Comparison of ENCODE assay signal across 11 cellular contexts in the genomic region with DNA sequence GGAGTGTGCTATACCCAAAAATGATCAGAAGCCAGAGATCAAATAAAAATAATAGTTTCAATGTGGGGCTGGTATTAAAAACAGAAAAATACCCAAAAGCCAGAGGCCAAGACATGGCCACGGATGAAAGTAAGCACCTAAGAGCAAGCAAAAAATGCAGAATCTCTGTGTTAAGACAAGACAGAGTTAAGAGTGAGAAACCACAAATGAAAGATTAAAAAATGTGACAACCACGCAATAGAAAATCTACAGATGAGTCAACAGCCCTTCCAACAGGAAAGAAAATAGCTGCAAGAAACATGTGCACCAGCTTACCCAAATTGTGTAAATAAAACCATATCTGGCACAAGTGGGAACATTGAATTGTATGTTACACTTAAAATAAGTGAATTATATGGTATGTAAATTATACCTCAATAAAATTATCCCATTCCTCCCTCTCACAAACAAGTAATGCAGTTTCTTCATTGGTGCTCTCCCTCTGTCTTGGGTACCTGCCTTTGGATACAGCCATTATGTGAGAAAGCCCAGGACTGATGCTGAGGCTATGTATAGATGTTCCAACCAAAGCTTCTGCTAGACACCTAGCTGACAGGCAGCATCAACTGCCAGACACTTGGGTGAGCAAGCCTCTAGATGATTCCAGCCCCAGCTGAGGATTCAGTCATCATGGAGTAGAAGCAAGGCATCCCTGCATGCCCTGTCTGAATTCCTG. TPM values are rescaled to one million over a fixed set of nuclear protein-coding genes. Genes with fewer than 3 reads are reported as not detected.
DNase-seq lines count a peak whose midpoint lies in the region; ATAC-seq and TF ChIP-seq lines count a peak whose summit lies in the region.
"Had no signal": no experiment of that assay in that cellular context is flagged by ENCODE, and none has a peak within 500 bp of the region (broad histone marks: within the 10 kb centered on the region; RNA-seq: fewer than 3 reads in every experiment).

No MANE protein-coding gene starts in this region.

- no peak overlapping the region for H4K8ac ChIP-seq in mesenchymal stem cell (ENCODE audit: low read length)

- no peaks in the 10 kb centered on the region for H3K9me3 ChIP-seq in mesenchymal stem cell (ENCODE audit: control insufficient read depth, low read length)

- POLR2A ChIA-PET in activated CD8-positive, alpha-beta T cell treated with anti-CD3 and anti-CD28 coated beads for 36 hours (lab: Charles Lee) = no interaction called here

- H3K36me3 Mint-ChIP-seq in activated CD8-positive, alpha-beta T cell treated with anti-CD3 and anti-CD28 coated beads for 36 hours (ENCODE audit: low read depth) = no peaks in the 10 kb centered on the region
- H3K36me3 Mint-ChIP-seq: activated naive CD4-positive, alpha-beta T cell treated with anti-CD3 and anti-CD28 coated beads, Interleukin-2, amount 50 U/mL, for 24 hours had no signal

- no peak overlapping the region for H3K4me2 ChIP-seq in mesenchymal stem cell (ENCODE audit: low read length, poor library complexity, severe bottlenecking)
- H3K4me2 ChIP-seq: PC-9 had no signal

- WGBS in mesenchymal stem cell = 59% methylated on average over 2 of the region's 2 CpGs

- H2BK5ac ChIP-seq in mesenchymal stem cell (ENCODE audit: low read depth, low read length, poor library complexity, severe bottlenecking) = no peak overlapping the region

- H2BK15ac ChIP-seq in mesenchymal stem cell (ENCODE audit: low read depth, poor library complexity, severe bottlenecking) = no peak overlapping the region

- H3K14ac ChIP-seq in mesenchymal stem cell (ENCODE audit: low read length in 2 of 2) = no peak overlapping the region

- no peak overlapping the region for H3K4me3 ChIP-seq in mesenchymal stem cell (ENCODE audit: insufficient read depth in 1 of 2, low read depth in 1 of 2, low read length in 2 of 2)
- H3K4me3 ChIP-seq: PC-9 had no signal

- H2AK5ac ChIP-seq in mesenchymal stem cell (ENCODE audit: low read length, severe bottlenecking) = no peak overlapping the region

- no peak overlapping the region for H3K4me3 Mint-ChIP-seq in activated CD8-positive, alpha-beta T cell treated with anti-CD3 and anti-CD28 coated beads for 36 hours
- H3K4me3 Mint-ChIP-seq: activated naive CD4-positive, alpha-beta T cell treated with anti-CD3 and anti-CD28 coated beads, Interleukin-2, amount 50 U/mL, for 24 hours had no signal

- no peak overlapping the region for H2BK12ac ChIP-seq in mesenchymal stem cell (ENCODE audit: low read length in 2 of 2)

- no peaks in the 10 kb centered on the region for H3K27me3 ChIP-seq in mesenchymal stem cell (ENCODE audit: control insufficient read depth in 1 of 2, insufficient read depth in 1 of 2, low read length in 2 of 2)

- peak; percentile 11 for DNase-seq in activated CD8-positive, alpha-beta T cell treated with anti-CD3 and anti-CD28 coated beads for 36 hours
- DNase-seq in mesenchymal stem cell (no peak), DMS53 (lab: John Stamatoyannopoulos, UW) (no peak), SK-N-DZ (ENCODE audit: low spot score) (no peak), epidermal melanocyte (ENCODE audit: insufficient read length, low spot score) (no peak)
- DNase-seq: NCI-H187 had no signal

- no peak overlapping the region for H3K9ac ChIP-seq in mesenchymal stem cell (ENCODE audit: low read length)

- no peak overlapping the region for H3K4ac ChIP-seq in mesenchymal stem cell (ENCODE audit: low read depth in 1 of 2, low read length in 2 of 2)

- no peaks in the 10 kb centered on the region for H3K36me3 ChIP-seq in mesenchymal stem cell (ENCODE audit: control insufficient read depth in 1 of 2, insufficient read depth in 2 of 2, low read depth in 1 of 2, low read length in 2 of 2)

- H2BK120ac ChIP-seq in mesenchymal stem cell (ENCODE audit: low read depth, low read length) = no peak overlapping the region

- H4K91ac ChIP-seq in mesenchymal stem cell (ENCODE audit: low read length) = no peak overlapping the region

- no peaks in the 10 kb centered on the region for H3K4me1 ChIP-seq in mesenchymal stem cell (ENCODE audit: control insufficient read depth, insufficient read depth, low read depth, low read length)

- no peak overlapping the region for H2AFZ ChIP-seq in mesenchymal stem cell (ENCODE audit: low read depth, low read length)
- H2AFZ ChIP-seq: PC-9 had no signal

- peaks cover 1% of the 10 kb centered on the region for H3K27me3 Mint-ChIP-seq in activated CD8-positive, alpha-beta T cell treated with anti-CD3 and anti-CD28 coated beads for 36 hours
- H3K27me3 Mint-ChIP-seq: activated naive CD4-positive, alpha-beta T cell treated with anti-CD3 and anti-CD28 coated beads, Interleukin-2, amount 50 U/mL, for 24 hours had no signal

- H3K27ac ChIP-seq in mesenchymal stem cell (ENCODE audit: low read length, poor library complexity, severe bottlenecking) = no peak overlapping the region
- H3K27ac ChIP-seq: PC-9 had no signal

- intact Hi-C loops in activated CD8-positive, alpha-beta T cell treated with anti-CD3 and anti-CD28 coated beads for 36 hours (cut with micrococcal nuclease) = no loop called here

- no peaks in the 10 kb centered on the region for H3K9me3 Mint-ChIP-seq in activated CD8-positive, alpha-beta T cell treated with anti-CD3 and anti-CD28 coated beads for 36 hours
- H3K9me3 Mint-ChIP-seq: activated naive CD4-positive, alpha-beta T cell treated with anti-CD3 and anti-CD28 coated beads, Interleukin-2, amount 50 U/mL, for 24 hours had no signal

- H3K4me1 Mint-ChIP-seq in activated CD8-positive, alpha-beta T cell treated with anti-CD3 and anti-CD28 coated beads for 36 hours (ENCODE audit: low read depth) = peaks cover 22% of the 10 kb centered on the region

- peak overlapping the region; percentile 40 for H3K27ac Mint-ChIP-seq in activated CD8-positive, alpha-beta T cell treated with anti-CD3 and anti-CD28 coated beads for 36 hours

- CTCF ChIA-PET in activated CD8-positive, alpha-beta T cell treated with anti-CD3 and anti-CD28 coated beads for 36 hours (lab: Charles Lee) = interaction anchor here (0.7 to 1.9 kb wide), 3 partner anchors 10 to 53 kb away, joined by 3 to 4 read pairs (median 4); no protein-coding TSS in a partner anchor

- no peak overlapping the region for H3K23ac ChIP-seq in mesenchymal stem cell (ENCODE audit: low read length in 2 of 2)

- no peak overlapping the region for H3K18ac ChIP-seq in mesenchymal stem cell (ENCODE audit: low read depth in 1 of 2, low read length in 2 of 2)

- ATAC-seq in GM18508 (IDR thresholded peaks at IDR 0.05; ENCODE audit: insufficient read depth, unreplicated experiment) = peak; percentile 74
- peak; percentile 70 for ATAC-seq in GM19463 (IDR thresholded peaks at IDR 0.05; ENCODE audit: unreplicated experiment)
- peak; percentile 69 for ATAC-seq in HG02973 (IDR thresholded peaks at IDR 0.05; ENCODE audit: unreplicated experiment)
- ATAC-seq in activated CD8-positive, alpha-beta T cell treated with anti-CD3 and anti-CD28 coated beads for 36 hours = peak; percentile 84

- TF ChIP-seq CTCF in activated CD8-positive, alpha-beta T cell treated with anti-CD3 and anti-CD28 coated beads for 36 hours (IDR thresholded peaks at IDR 0.05) = no peak

- no peaks in the 10 kb centered on the region for H3K79me1 ChIP-seq in mesenchymal stem cell (replicated peaks; ENCODE audit: low read length, poor library complexity, severe bottlenecking)

RNA-seq across cellular contexts. Expression of a gene that starts 55.3 kb away (rescaled TPM):
- total RNA-seq in activated CD8-positive, alpha-beta T cell treated with anti-CD3 and anti-CD28 coated beads for 36 hours = 10 to 100 TPM; 28.6 to 30.8 TPM
- polyA plus RNA-seq in mesenchymal stem cell (2013, experiment 1 of 2) = 20.6 TPM
- 21.9 TPM for polyA plus RNA-seq in mesenchymal stem cell (2013, experiment 2 of 2)
- polyA plus RNA-seq in SK-N-DZ (2014; cell fraction: cytosol; rRNA removed) = 11.0 and 12.1 TPM in 2 replicates
- polyA plus RNA-seq in SK-N-DZ (2014; cell fraction: nucleus; rRNA removed) = 20.0 and 23.6 TPM in 2 replicates
